In the genomic region with DNA sequence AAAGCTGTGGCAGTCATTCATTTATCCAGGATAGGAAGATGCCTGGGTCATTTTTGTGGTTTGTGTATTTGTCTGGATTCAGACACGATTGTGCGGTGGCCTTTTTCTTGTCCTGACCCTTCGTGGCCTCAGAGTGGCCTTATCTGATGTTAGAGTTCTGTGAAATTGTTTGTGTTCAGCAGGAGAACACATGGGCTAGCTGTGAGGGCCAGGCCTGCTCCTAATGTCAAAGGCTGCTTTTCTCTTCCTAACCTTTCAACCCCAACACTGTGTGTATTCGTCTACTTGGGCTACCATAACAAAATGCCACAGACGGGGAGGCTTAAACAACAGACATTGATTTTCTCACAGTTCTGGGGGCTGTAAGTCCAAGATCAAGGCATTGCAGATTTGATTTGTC, we compare ENCODE assay signal across 18 cellular contexts.
"Had no signal": no experiment of that assay in that cellular context is flagged by ENCODE, and none has a peak within 500 bp of the region (broad histone marks: within the 10 kb centered on the region; RNA-seq: fewer than 3 reads in every experiment).

No MANE protein-coding gene starts in this region.

- H3K27ac ChIP-seq: epithelial cell of prostate, foreskin keratinocyte, suprapubic skin, thyroid gland had no signal

- H3K4me2 ChIP-seq: smooth muscle cell had no signal

- H3K36me3 Mint-ChIP-seq: naive thymus-derived CD4-positive, alpha-beta T cell; stimulated activated effector memory CD8-positive, alpha-beta T cell treated with anti-CD3 and anti-CD28 coated beads, Interleukin-12 subunit alpha, Interleukin-12 subunit beta, amount 100 ng/mL, for 72 hours; type B pancreatic cell had no signal

- H3K36me3 ChIP-seq: heart left ventricle, right atrium auricular region, suprapubic skin, thyroid gland had no signal

- ATAC-seq: foreskin keratinocyte; heart left ventricle; left colon; naive thymus-derived CD4-positive, alpha-beta T cell; stimulated activated effector memory CD8-positive, alpha-beta T cell treated with anti-CD3 and anti-CD28 coated beads, Interleukin-12 subunit alpha, Interleukin-12 subunit beta, amount 100 ng/mL, for 72 hours; stimulated activated naive CD8-positive, alpha-beta T cell treated with anti-CD3 and anti-CD28 coated beads, Interleukin-15, Interleukin-2, amounts not matched to agents 100 U/mL and 50 U/mL, for 24 hours had no signal

- DNase-seq: effector memory CD4-positive, alpha-beta T cell; foreskin keratinocyte; heart left ventricle; hippocampal formation; left colon; mammary epithelial cell; naive thymus-derived CD4-positive, alpha-beta T cell; posterior cingulate gyrus; stimulated activated CD4-positive, alpha-beta T cell treated with anti-CD3 and anti-CD28 coated beads, Interleukin-2, amount 100 ng/mL, for 48 hours; stimulated activated CD8-positive, alpha-beta memory T cell treated with anti-CD3 and anti-CD28 coated beads, Interleukin-4, amount 100 ng/mL, for 48 hours; stimulated activated naive CD8-positive, alpha-beta T cell treated with anti-CD3 and anti-CD28 coated beads, Interleukin-15, Interleukin-2, amounts not matched to agents 100 U/mL and 50 U/mL, for 24 hours; thyroid gland had no signal

- H3K4me3 ChIP-seq: heart left ventricle, right atrium auricular region, smooth muscle cell, suprapubic skin, thyroid gland had no signal

- H3K9me3 Mint-ChIP-seq: stimulated activated effector memory CD8-positive, alpha-beta T cell treated with anti-CD3 and anti-CD28 coated beads, Interleukin-12 subunit alpha, Interleukin-12 subunit beta, amount 100 ng/mL, for 72 hours had no signal

- H3K27me3 ChIP-seq: foreskin keratinocyte, heart left ventricle, right atrium auricular region, suprapubic skin, thyroid gland had no signal

- H3K27ac Mint-ChIP-seq: naive thymus-derived CD4-positive, alpha-beta T cell; stimulated activated effector memory CD8-positive, alpha-beta T cell treated with anti-CD3 and anti-CD28 coated beads, Interleukin-12 subunit alpha, Interleukin-12 subunit beta, amount 100 ng/mL, for 72 hours; type B pancreatic cell had no signal

- H3K9me3 ChIP-seq: heart left ventricle, right atrium auricular region, suprapubic skin, thyroid gland had no signal

- H3K4me3 Mint-ChIP-seq: naive thymus-derived CD4-positive, alpha-beta T cell; stimulated activated effector memory CD8-positive, alpha-beta T cell treated with anti-CD3 and anti-CD28 coated beads, Interleukin-12 subunit alpha, Interleukin-12 subunit beta, amount 100 ng/mL, for 72 hours; type B pancreatic cell had no signal

- H3K4me1 ChIP-seq: foreskin keratinocyte, thyroid gland had no signal

- H3K4me1 Mint-ChIP-seq: stimulated activated effector memory CD8-positive, alpha-beta T cell treated with anti-CD3 and anti-CD28 coated beads, Interleukin-12 subunit alpha, Interleukin-12 subunit beta, amount 100 ng/mL, for 72 hours had no signal
